Comparison of ENCODE assay signal across 15 cellular contexts in genomic region chr2:9250498-9251153, GRCh38. TPM values are rescaled to one million over a fixed set of nuclear protein-coding genes. Genes with fewer than 3 reads are reported as not detected.
DNase-seq lines count a peak whose midpoint lies in the region; ATAC-seq, FAIRE-seq and TF ChIP-seq lines count a peak whose summit lies in the region.
"Had no signal": no experiment of that assay in that cellular context is flagged by ENCODE, and none has a peak within 500 bp of the region (broad histone marks: within the 10 kb centered on the region; RNA-seq: fewer than 3 reads in every experiment).

No MANE protein-coding gene starts in this region.

- TF ChIP-seq RAD21 in HepG2 (CRISPR knock-in tag; IDR thresholded peaks at IDR 0.05): no peak

- ATAC-seq in heart right ventricle: peak in 2 of 8 donors; percentile 19 to 20
- no peak for ATAC-seq in left ventricle myocardium superior
- no peak for ATAC-seq in HepG2

- TF ChIP-seq CTCF in heart right ventricle (IDR thresholded peaks at IDR 0.05): no peak
- TF ChIP-seq CTCF in transverse colon (IDR thresholded peaks at IDR 0.05): no peak
- TF ChIP-seq CTCF in HepG2 (CRISPR knock-in tag; IDR thresholded peaks at IDR 0.05): no peak

- H3K4me1 ChIP-seq in heart right ventricle (peaks cover 15 to 79% (median 61%) of the 10 kb centered on the region in 9 donors), duodenal mucosa (ENCODE audit: control insufficient read depth in 1 of 2, insufficient read depth in 2 of 2, low read length in 2 of 2) (peaks cover 58 to 65% of the 10 kb centered on the region in 2 donors), mucosa of rectum (ENCODE audit: control insufficient read depth in 2 of 2, insufficient read depth in 2 of 2, low read length in 2 of 2) (peaks cover 48 to 67% of the 10 kb centered on the region in 2 donors), transverse colon (peaks cover 34 to 68% (median 57%) of the 10 kb centered on the region in 4 donors), HepG2 (ENCODE audit: insufficient read depth, low read length) (peaks cover 49% of the 10 kb centered on the region)

- CTCF ChIA-PET in HepG2 (lab: Yijun Ruan, JAX; ENCODE audit: low intra/inter-chr PET ratio, low total read pairs): no interaction called here

- TF ChIP-seq EP300 in transverse colon (IDR thresholded peaks at IDR 0.05; ENCODE audit: low read depth) (no peak), HepG2 (IDR thresholded peaks at IDR 0.05; ENCODE audit: low read depth in 2 of 2, low read length in 2 of 2) (no peak), HepG2 (CRISPR knock-in tag; IDR thresholded peaks at IDR 0.05; ENCODE audit: borderline replicate concordance) (no peak)

- in situ Hi-C loops in transverse colon (cut with MboI; ENCODE audit: low pct_ligation_motif_present in 1 of 4, low pct_unique_long_range_greater_than_20kb in 1 of 4, low sequenced_read_pairs in 3 of 4): no loop called here
- in situ Hi-C loops in HepG2 (cut with HindIII; ENCODE audit: extremely low pct_ligation_motif_present, low pct_unique_long_range_greater_than_20kb): no loop called here

- 77 to 85% methylated on average over 12 of the region's 12 CpGs for WGBS in heart right ventricle, 2 donors
- 5 to 72% methylated on average over 4 to 12 of the region's 12 CpGs for WGBS in transverse colon (ENCODE audit: low coverage in 1 of 2), 2 donors
- WGBS in HepG2 (ENCODE audit: low lambda C conversion rate): 93% methylated on average over 12 of the region's 12 CpGs

- H4K20me1 ChIP-seq in HepG2 (ENCODE audit: insufficient read depth, low read length): no peaks in the 10 kb centered on the region; the same call in 1 of the 2 replicates

- no peak for FAIRE-seq in HepG2 (lab: Jason Lieb, UNC)

- H3K79me2 ChIP-seq in HepG2 (ENCODE audit: insufficient read depth, low read length): peaks cover 40% of the 10 kb centered on the region

- H3K9ac ChIP-seq in duodenal mucosa (ENCODE audit: low read depth in 1 of 2, low read length in 2 of 2) (peak overlapping the region in 1 of 2 donors; percentile 35), mucosa of rectum (ENCODE audit: low read depth in 1 of 2, low read length in 2 of 2) (peak overlapping the region; percentile 19 to 42), HepG2 (ENCODE audit: insufficient read depth, low read depth, low read length) (no peak overlapping the region)

- H3K36me3 ChIP-seq in heart right ventricle: no peaks in the 10 kb centered on the region
- no peaks in the 10 kb centered on the region for H3K36me3 ChIP-seq in duodenal mucosa (ENCODE audit: control insufficient read depth in 1 of 2, insufficient read depth in 2 of 2, low read length in 2 of 2)
- H3K36me3 ChIP-seq in mucosa of rectum (ENCODE audit: control insufficient read depth in 2 of 2, insufficient read depth in 2 of 2, low read length in 2 of 2): no peaks in the 10 kb centered on the region
- no peaks in the 10 kb centered on the region for H3K36me3 ChIP-seq in transverse colon
- no peaks in the 10 kb centered on the region for H3K36me3 ChIP-seq in HepG2 (replicated peaks in 1 of 2; ENCODE audit: control insufficient read depth in 1 of 2, insufficient read depth in 2 of 2, low read length in 2 of 2)
- H3K36me3 ChIP-seq: thyroid gland, WERI-Rb-1 had no signal

- DNase-seq in heart right ventricle (no peak), left ventricle myocardium superior (no peak), transverse colon (no peak), HepG2 (ENCODE audit: low spot score) (no peak), NCI-H1930 (lab: John Stamatoyannopoulos, UW) (no peak)
- DNase-seq in activated CD4-positive, alpha-beta T cell treated with anti-CD3 and anti-CD28 coated beads for 48 hours: no peak
- DNase-seq: ACHN, dorsolateral prefrontal cortex, H7, kidney glomerular epithelial cell, NCI-H82, thyroid gland, WERI-Rb-1 had no signal

- no peak overlapping the region for H2AFZ ChIP-seq in HepG2 (ENCODE audit: low read length)

- POLR2A ChIA-PET in HepG2 (lab: Yijun Ruan, JAX): no interaction called here

- H3K27ac ChIP-seq in heart right ventricle (peak overlapping the region in 9 of 10 donors; percentile 15 to 81 (median 56)), duodenal mucosa (ENCODE audit: low read depth, low read length) (no peak overlapping the region), mucosa of rectum (ENCODE audit: low read depth in 2 of 2, low read length in 2 of 2) (peak overlapping the region; percentile 70 to 87), transverse colon (peak overlapping the region; percentile 55 to 74 (median 62)), HepG2 (ENCODE audit: extremely low read length, insufficient read depth, low read length) (no peak overlapping the region)
- H3K27ac ChIP-seq: dorsolateral prefrontal cortex had no signal

- H3K9me3 ChIP-seq in heart right ventricle: no peaks in the 10 kb centered on the region
- H3K9me3 ChIP-seq in duodenal mucosa (ENCODE audit: control insufficient read depth in 1 of 2, low read length in 2 of 2): no peaks in the 10 kb centered on the region
- no peaks in the 10 kb centered on the region for H3K9me3 ChIP-seq in mucosa of rectum (ENCODE audit: control insufficient read depth in 2 of 2, low read length in 2 of 2)
- no peaks in the 10 kb centered on the region for H3K9me3 ChIP-seq in transverse colon
- no peaks in the 10 kb centered on the region for H3K9me3 ChIP-seq in HepG2 (ENCODE audit: low read length)
- H3K9me3 ChIP-seq: thyroid gland had no signal

- H3K4me3 ChIP-seq in heart right ventricle (no peak overlapping the region), duodenal mucosa (ENCODE audit: low read depth in 1 of 2, low read length in 2 of 2) (peak overlapping the region; percentile 48 to 57), mucosa of rectum (ENCODE audit: low read length in 2 of 2) (peak overlapping the region; percentile 37 to 46), transverse colon (no peak overlapping the region), HepG2 (replicated peaks in 1 of 3; ENCODE audit: insufficient read depth in 1 of 3, low read depth in 2 of 3, low read length in 3 of 3) (no peak overlapping the region)
- H3K4me3 ChIP-seq: dorsolateral prefrontal cortex, thyroid gland had no signal

- no TSS peak for BruUV-seq in HepG2 (replicated peaks; lab: Mats Ljungman, UMichigan)

- intact Hi-C loops in heart right ventricle (cut with DNase I): no loop called here
- intact Hi-C loops in left ventricle myocardium superior (cut with micrococcal nuclease): no loop called here
- intact Hi-C loops in transverse colon (cut with DNase I; ENCODE audit: low total_unique reads): no loop called here
- intact Hi-C loops in HepG2 (cut with micrococcal nuclease; ENCODE audit: unreplicated experiment): no loop called here

- TF ChIP-seq POLR2A in transverse colon (IDR thresholded peaks at IDR 0.05) (no peak), HepG2 (IDR thresholded peaks at IDR 0.05; ENCODE audit: insufficient read depth in 1 of 2, low read depth in 2 of 2, low read length in 2 of 2) (no peak)

- H3K27me3 ChIP-seq in heart right ventricle (no peaks in the 10 kb centered on the region), duodenal mucosa (ENCODE audit: control insufficient read depth in 1 of 2, insufficient read depth in 2 of 2, low read length in 2 of 2) (no peaks in the 10 kb centered on the region), mucosa of rectum (ENCODE audit: control insufficient read depth in 2 of 2, insufficient read depth in 2 of 2, low read length in 2 of 2) (no peaks in the 10 kb centered on the region), transverse colon (no peaks in the 10 kb centered on the region), HepG2 (ENCODE audit: control insufficient read depth in 1 of 2, insufficient read depth in 2 of 2, low read length in 2 of 2) (no peaks in the 10 kb centered on the region)
- H3K27me3 ChIP-seq: dorsolateral prefrontal cortex, thyroid gland had no signal

- H3K4me2 ChIP-seq in HepG2 (ENCODE audit: low read depth, low read length): no peak overlapping the region

TF ChIP-seq in HepG2, 621 proteins besides CTCF, POLR2A, EP300 and RAD21 (continues in another document):
- TF ChIP-seq JDP2 (CRISPR knock-in tag; IDR thresholded peaks at IDR 0.05; ENCODE audit: borderline replicate concordance) (no peak), ZNF501 (CRISPR knock-in tag; IDR thresholded peaks at IDR 0.05) (no peak), HOXA9 (CRISPR knock-in tag; IDR thresholded peaks at IDR 0.05; ENCODE audit: borderline replicate concordance) (no peak), REXO4 (CRISPR knock-in tag; IDR thresholded peaks at IDR 0.05; ENCODE audit: borderline replicate concordance) (no peak)

RNA-seq across cellular contexts. Expression of gene ASAP2, which starts 44.0 kb away (rescaled TPM):
- total RNA-seq in heart right ventricle (10 to 100 TPM in 9 of 10 donors, 1 to 10 TPM in 1; 9.9 to 16.2 (median 11.8) TPM), left ventricle myocardium superior (10.1 TPM), transverse colon (10 to 100 TPM; 33.2 to 62.1 (median 54.5) TPM), HepG2 (2016; rRNA removed; fragmentation: Illumina TruSeq; extraction: Trizol) (7.3 and 7.5 TPM in 2 replicates)
- polyA plus RNA-seq in heart right ventricle (10 to 100 TPM in 1 of 2 donors, 1 to 10 TPM in 1; 5.4 to 17.3 TPM), HepG2 (2011; rRNA removed) (15.5 and 22.3 TPM in 2 replicates)
- total RNA-seq in HepG2 (2016; cell fraction: cytosol; rRNA removed; fragmentation: Illumina TruSeq; extraction: Trizol; ENCODE audit: low read depth): 2.7 and 4.4 TPM in 2 replicates
- 5.8 and 6.1 TPM in 2 replicates for total RNA-seq in HepG2 (2016; cell fraction: insoluble cytoplasmic fraction; rRNA removed; fragmentation: Illumina TruSeq; extraction: Trizol)
- total RNA-seq in HepG2 (2016; cell fraction: membrane; rRNA removed; fragmentation: Illumina TruSeq; extraction: Trizol): 5.3 and 5.4 TPM in 2 replicates
- 9.2 and 12.1 TPM in 2 replicates for total RNA-seq in HepG2 (2016; cell fraction: nucleus; rRNA removed; fragmentation: Illumina TruSeq; extraction: Trizol)
- 10.3 and 11.1 TPM in 2 replicates for polyA plus RNA-seq in HepG2 (2011; cell fraction: cytosol; rRNA removed)
- polyA plus RNA-seq in HepG2 (2011; cell fraction: nucleus; rRNA removed): 23.5 and 27.0 TPM in 2 replicates
- polyA plus RNA-seq in HepG2 (2012): 8.6 and 9.2 TPM in 2 replicates
- 0.52 and 0.53 TPM in 2 replicates for polyA plus RNA-seq in HepG2 (2016; cell fraction: cytosol; fragmentation: Illumina TruSeq; extraction: Trizol; ENCODE audit: low read depth)
- 6.8 and 8.0 TPM in 2 replicates for polyA plus RNA-seq in HepG2 (2016; cell fraction: insoluble cytoplasmic fraction; fragmentation: Illumina TruSeq; extraction: Trizol; ENCODE audit: low read depth)
- polyA plus RNA-seq in HepG2 (2016; cell fraction: membrane; fragmentation: Illumina TruSeq; extraction: Trizol; ENCODE audit: low read depth): 2.2 and 2.8 TPM in 2 replicates
- 12.8 and 15.6 TPM in 2 replicates for polyA plus RNA-seq in HepG2 (2016; cell fraction: nucleus; fragmentation: Illumina TruSeq; extraction: Trizol; ENCODE audit: insufficient read depth, low read depth)
- 13.6 and 22.4 TPM in 2 replicates for polyA minus RNA-seq in HepG2 (2011; rRNA and poly(A)+ RNA removed; ENCODE audit: low replicate concordance)
- 14.0 and 17.7 TPM in 2 replicates for polyA minus RNA-seq in HepG2 (2011; cell fraction: cytosol; rRNA and poly(A)+ RNA removed)
- 49.2 and 56.1 TPM in 2 replicates for polyA minus RNA-seq in HepG2 (2011; cell fraction: nucleus; rRNA and poly(A)+ RNA removed)

Comparison
In these comparisons a context has a peak if more than half of its experiments do, and no peak if none do; other contexts are left out.
1. H3K27ac ChIP-seq: peak in heart right ventricle (9 of 10), mucosa of rectum (2 of 2) and transverse colon (4 of 4); none in duodenal mucosa (single experiment) and HepG2 (single experiment).
2. H3K4me3 ChIP-seq: peak in duodenal mucosa (2 of 2) and mucosa of rectum (2 of 2); none in heart right ventricle (0 of 10), transverse colon (0 of 4) and HepG2 (0 of 3).